9 cellular contexts compared by ENCODE assay signal in the genomic region with DNA sequence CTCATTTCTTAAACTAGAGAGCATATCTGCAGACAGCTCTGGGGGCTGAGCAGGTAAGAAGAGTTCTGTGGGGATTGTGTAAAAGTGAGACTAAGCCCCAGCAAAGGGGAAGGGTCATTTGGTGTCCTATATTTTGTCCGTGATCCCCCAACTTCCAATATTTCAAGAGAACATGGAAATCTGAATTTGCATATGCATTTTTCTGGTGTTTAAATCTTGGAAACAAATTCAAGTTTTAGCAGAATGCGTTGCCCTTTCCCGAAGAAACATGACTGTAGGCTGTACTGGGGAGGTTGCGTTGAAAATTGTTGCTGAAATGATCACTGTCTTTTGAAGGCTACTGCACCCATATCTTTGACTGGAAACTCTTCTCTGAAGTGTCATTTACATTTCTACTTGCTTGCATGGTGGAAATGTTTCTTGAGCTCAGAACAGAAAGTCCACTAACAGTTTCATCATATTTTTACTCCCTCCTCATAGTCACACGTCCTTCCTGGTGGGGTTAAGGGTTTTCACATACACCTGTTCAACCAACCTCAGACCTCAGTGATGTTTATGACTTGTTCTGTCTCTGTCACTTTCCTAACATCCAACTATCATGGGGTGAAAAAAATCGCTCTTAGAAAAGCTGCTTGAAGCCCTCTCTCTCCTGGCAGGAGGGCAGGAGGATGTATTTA.
A peak's percentile ranks its signal among the peaks of the same experiment; 100 is the strongest.
DNase-seq lines count a peak whose midpoint lies in the region; ATAC-seq and TF ChIP-seq lines count a peak whose summit lies in the region.
"Had no signal": no experiment of that assay in that cellular context is flagged by ENCODE, and none has a peak within 500 bp of the region (broad histone marks: within the 10 kb centered on the region; RNA-seq: fewer than 3 reads in every experiment).

No MANE protein-coding gene starts in this region.

- H3K27ac Mint-ChIP-seq in activated T-cell treated with anti-CD3 and anti-CD28 coated beads, Interleukin-2, amount 50 U/mL, for 24 hours = peak overlapping the region; percentile 54

- H3F3A ChIP-seq in Loucy (ENCODE audit: low read depth) = peaks cover 5% of the 10 kb centered on the region

- H3K36me3 ChIP-seq in Loucy (ENCODE audit: insufficient read depth, low read length) (no peaks in the 10 kb centered on the region), testis (ENCODE audit: low read depth, missing control alignments) (no peaks in the 10 kb centered on the region), uterus (no peaks in the 10 kb centered on the region)
- H3K36me3 ChIP-seq: SJCRH30 had no signal

- H3K79me2 ChIP-seq in Loucy (ENCODE audit: insufficient read depth, low read length) = no peaks in the 10 kb centered on the region

- peak overlapping the region; percentile 7 for H3K4me2 ChIP-seq in Loucy (ENCODE audit: low read depth, low read length, poor library complexity, severe bottlenecking)

- H3K27me3 Mint-ChIP-seq in activated T-cell treated with anti-CD3 and anti-CD28 coated beads, Interleukin-2, amount 50 U/mL, for 24 hours = no peaks in the 10 kb centered on the region

- peaks cover 53% of the 10 kb centered on the region for H3K4me1 ChIP-seq in Loucy (ENCODE audit: insufficient read depth, low read length, poor library complexity, severe bottlenecking)
- H3K4me1 ChIP-seq in testis = peaks cover 8% of the 10 kb centered on the region
- no peaks in the 10 kb centered on the region for H3K4me1 ChIP-seq in uterus

- H3K9ac ChIP-seq in Loucy (ENCODE audit: low read depth, low read length, poor library complexity, severe bottlenecking) = no peak overlapping the region

- DNase-seq in activated T-cell treated with anti-CD3 and anti-CD28 coated beads, Interleukin-2, amount 50 U/mL, for 24 hours = no peak
- DNase-seq in activated T-cell treated with anti-CD3 and anti-CD28 coated beads, Interleukin-2, amount 50 U/mL, for 1 hour = no peak
- no peak for DNase-seq in stimulated activated naive CD8-positive, alpha-beta T cell treated with anti-CD3 and anti-CD28 coated beads, Interleukin-15, Interleukin-2, amounts not matched to agents 100 U/mL and 50 U/mL, for 24 hours
- no peak for DNase-seq in testis
- no peak for DNase-seq in uterus
- DNase-seq in EL = no peak
- DNase-seq: SJCRH30 had no signal

- ATAC-seq in HG02678 (IDR thresholded peaks at IDR 0.05; ENCODE audit: unreplicated experiment) = peak; percentile 66
- ATAC-seq in stimulated activated naive CD8-positive, alpha-beta T cell treated with anti-CD3 and anti-CD28 coated beads, Interleukin-15, Interleukin-2, amounts not matched to agents 100 U/mL and 50 U/mL, for 24 hours = peak; percentile 33

- TF ChIP-seq POLR2A in testis (IDR thresholded peaks at IDR 0.05) (no peak), uterus (IDR thresholded peaks at IDR 0.05) (no peak)

- no peak overlapping the region for H3K4me3 Mint-ChIP-seq in activated T-cell treated with anti-CD3 and anti-CD28 coated beads, Interleukin-2, amount 50 U/mL, for 24 hours

- TF ChIP-seq CTCF in Loucy (conservative IDR thresholded peaks at IDR 0.05; ENCODE audit: low read length) (no peak), testis (IDR thresholded peaks at IDR 0.05) (no peak), uterus (IDR thresholded peaks at IDR 0.05) (no peak)

- 87 to 90% methylated on average over 6 of the region's 6 CpGs for WGBS in testis, 2 donors

- peak overlapping the region; percentile 37 for H2AFZ ChIP-seq in Loucy (ENCODE audit: low read length)

- H3K9me2 ChIP-seq in Loucy (replicated peaks; ENCODE audit: low read depth, low read length) = no peaks in the 10 kb centered on the region

- H3K9me3 Mint-ChIP-seq in activated T-cell treated with anti-CD3 and anti-CD28 coated beads, Interleukin-2, amount 50 U/mL, for 24 hours = no peaks in the 10 kb centered on the region

- H3K9me3 ChIP-seq in Loucy (ENCODE audit: insufficient read depth, low read depth, low read length) (no peaks in the 10 kb centered on the region), testis (no peaks in the 10 kb centered on the region), uterus (no peaks in the 10 kb centered on the region)
- H3K9me3 ChIP-seq: SJCRH30 had no signal

- H3K27me3 ChIP-seq in Loucy (ENCODE audit: insufficient read depth, low read length, poor library complexity, severe bottlenecking) (no peaks in the 10 kb centered on the region), testis (no peaks in the 10 kb centered on the region), uterus (no peaks in the 10 kb centered on the region)
- H3K27me3 ChIP-seq: SJCRH30 had no signal

- intact Hi-C loops in testis (cut with DNase I; ENCODE audit: low total_unique reads) = no loop called here
- intact Hi-C loops in uterus (cut with DNase I; ENCODE audit: low total_unique reads) = no loop called here

- peaks cover 55% of the 10 kb centered on the region for H3K4me1 Mint-ChIP-seq in activated T-cell treated with anti-CD3 and anti-CD28 coated beads, Interleukin-2, amount 50 U/mL, for 24 hours (ENCODE audit: low read depth)

- no peak overlapping the region for H3K4me3 ChIP-seq in Loucy (ENCODE audit: low read length, poor library complexity, severe bottlenecking)
- H3K4me3 ChIP-seq in testis = no peak overlapping the region
- no peak overlapping the region for H3K4me3 ChIP-seq in uterus
- H3K4me3 ChIP-seq: SJCRH30 had no signal

- H4K20me1 ChIP-seq in Loucy (ENCODE audit: insufficient read depth, low read length, poor library complexity, severe bottlenecking) = no peaks in the 10 kb centered on the region

- H3K27ac ChIP-seq in testis = no peak overlapping the region
- H3K27ac ChIP-seq in uterus = no peak overlapping the region
- H3K27ac ChIP-seq: SJCRH30 had no signal

- no peaks in the 10 kb centered on the region for H3K36me3 Mint-ChIP-seq in activated T-cell treated with anti-CD3 and anti-CD28 coated beads, Interleukin-2, amount 50 U/mL, for 24 hours (ENCODE audit: low read depth)
